In the genomic region with DNA sequence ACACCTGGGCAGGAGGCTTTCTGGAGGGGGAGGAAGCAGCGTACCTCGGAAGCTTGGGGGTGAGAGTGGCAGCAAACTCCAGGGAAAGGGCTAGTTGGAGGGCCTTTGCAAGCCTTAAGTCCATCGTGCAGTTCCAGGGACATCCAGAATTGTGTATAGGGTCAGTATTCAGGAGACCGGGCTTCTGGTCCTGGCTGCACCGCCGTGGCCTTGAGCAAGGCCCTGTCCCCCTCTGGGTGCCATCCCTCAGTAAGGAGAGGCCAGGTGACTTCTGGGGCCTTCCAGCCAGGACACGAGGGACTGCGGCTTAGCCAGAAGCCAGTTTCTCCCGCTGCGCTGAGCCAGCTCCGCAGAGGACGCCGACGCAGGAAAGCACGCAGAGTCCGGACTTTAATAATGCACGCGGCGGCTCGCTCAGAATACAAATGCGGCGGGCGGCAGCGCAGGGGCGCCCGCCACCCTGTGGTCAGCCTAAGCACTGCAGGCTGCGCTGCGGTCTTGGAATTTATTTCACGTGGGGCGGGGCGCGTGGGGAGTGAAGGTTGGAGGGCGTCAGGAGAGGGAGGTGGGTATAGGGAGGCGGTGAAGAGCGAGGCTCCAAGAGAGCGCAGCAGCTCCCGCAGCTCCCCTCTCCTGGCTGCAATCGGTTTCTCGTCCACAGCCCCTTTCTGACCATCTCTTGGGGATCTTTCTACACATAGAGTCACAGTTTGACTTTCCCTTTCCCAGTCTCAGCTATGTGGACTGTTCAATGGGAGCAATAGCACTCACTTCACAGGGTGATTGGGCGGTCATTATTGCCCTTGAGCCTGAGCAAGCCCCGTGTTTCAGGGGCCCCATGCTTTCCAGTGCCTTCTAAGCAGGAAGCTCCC, we compare ENCODE assay signal across 7 cellular contexts.
DNase-seq lines count a peak whose midpoint lies in the region; ATAC-seq and TF ChIP-seq lines count a peak whose summit lies in the region.

No MANE protein-coding gene starts in this region.

- TF ChIP-seq CTCF in GM12874 (IDR thresholded peaks at IDR 0.05; ENCODE audit: insufficient read depth, low read depth, low read length) (peak; percentile 83), HFF-Myc (IDR thresholded peaks at IDR 0.05; ENCODE audit: low read depth, low read length, missing control alignments) (peak; percentile 75), NB4 (IDR thresholded peaks at IDR 0.05; ENCODE audit: low read depth, low read length) (peak; percentile 57), body of pancreas (IDR thresholded peaks at IDR 0.05) (peak; percentile 77 to 94 (median 90))

- H3K36me3 ChIP-seq in body of pancreas (replicated peaks in 1 of 2; ENCODE audit: insufficient read depth in 1 of 2, low read depth in 2 of 2) = no peaks in the 10 kb centered on the region
- H3K36me3 ChIP-seq in iPS-20b (ENCODE audit: insufficient read depth, low read depth, low read length) = no peaks in the 10 kb centered on the region

- DNase-seq in HFF-Myc (ENCODE audit: extremely low read depth, low read depth) (peak; percentile 6), NB4 (ENCODE audit: low read depth) (peak; percentile 69), T-helper 9 cell (peak; percentile 47), body of pancreas (peak; percentile 58 to 73 (median 60))
- peak; percentile 27 to 39 for DNase-seq in stimulated activated CD4-positive, alpha-beta T cell treated with anti-CD3 and anti-CD28 coated beads, Interleukin-12 subunit alpha, Interleukin-12 subunit beta, amount 100 ng/mL, for 24 hours (ENCODE audit: low read depth in 2 of 2)

- no peak for TF ChIP-seq POLR2A in NB4 (IDR thresholded peaks at IDR 0.05; ENCODE audit: extremely low read depth, insufficient read length)
- no peak for TF ChIP-seq POLR2A in body of pancreas (IDR thresholded peaks at IDR 0.05)

- 6% methylated on average over 37 of the region's 41 CpGs; no CpG with 5 or more reads in 1 of the 2 donors for whole genome bisulfite sequencing in body of pancreas, 2 donors

- peak overlapping the region; percentile 23; the same call in 1 of the 2 replicates for H3K9ac ChIP-seq in iPS-20b (ENCODE audit: low read depth, low read length)

- no peak overlapping the region for H3K27ac ChIP-seq in body of pancreas
- no peak overlapping the region for H3K27ac ChIP-seq in iPS-20b (ENCODE audit: low read length)

- H3K4me3 ChIP-seq in HFF-Myc (replicated peaks; ENCODE audit: low read depth, low read length) (no peak overlapping the region), NB4 (ENCODE audit: low read depth, low read length) (no peak overlapping the region), body of pancreas (no peak overlapping the region), iPS-20b (ENCODE audit: low read length) (peak overlapping the region; percentile 49; the same call in 1 of the 2 replicates)

- intact Hi-C loops in body of pancreas (cut with DNase I) = loop anchor here (5.0 kb wide), 1 partner anchor 310 kb away; no protein-coding TSS in a partner anchor

- peak; percentile 85 for ATAC-seq in body of pancreas

- no peaks in the 10 kb centered on the region for H3K9me3 ChIP-seq in body of pancreas
- H3K9me3 ChIP-seq in iPS-20b (ENCODE audit: insufficient read depth, low read depth, low read length) = no peaks in the 10 kb centered on the region

- no peaks in the 10 kb centered on the region for H3K27me3 ChIP-seq in body of pancreas
- H3K27me3 ChIP-seq in iPS-20b (ENCODE audit: insufficient read depth, low read length) = peaks cover 27% of the 10 kb centered on the region

- H3K4me1 ChIP-seq in body of pancreas (peaks cover 18% of the 10 kb centered on the region), iPS-20b (ENCODE audit: insufficient read depth, low read length) (no peaks in the 10 kb centered on the region; the same call in 1 of the 2 replicates)

Comparison
In these comparisons a context has a peak if more than half of its experiments do, and no peak if none do; other contexts are left out.
1. DNase-seq: peak in every context shown above with its lines; median percentile 69 in NB4; 60 in body of pancreas; 47 in T-helper 9 cell; 33 in stimulated activated CD4-positive, alpha-beta T cell treated with anti-CD3 and anti-CD28 coated beads, Interleukin-12 subunit alpha, Interleukin-12 subunit beta, amount 100 ng/mL, for 24 hours; 6 in HFF-Myc.